10 cellular contexts compared by ENCODE assay signal in the genomic region with DNA sequence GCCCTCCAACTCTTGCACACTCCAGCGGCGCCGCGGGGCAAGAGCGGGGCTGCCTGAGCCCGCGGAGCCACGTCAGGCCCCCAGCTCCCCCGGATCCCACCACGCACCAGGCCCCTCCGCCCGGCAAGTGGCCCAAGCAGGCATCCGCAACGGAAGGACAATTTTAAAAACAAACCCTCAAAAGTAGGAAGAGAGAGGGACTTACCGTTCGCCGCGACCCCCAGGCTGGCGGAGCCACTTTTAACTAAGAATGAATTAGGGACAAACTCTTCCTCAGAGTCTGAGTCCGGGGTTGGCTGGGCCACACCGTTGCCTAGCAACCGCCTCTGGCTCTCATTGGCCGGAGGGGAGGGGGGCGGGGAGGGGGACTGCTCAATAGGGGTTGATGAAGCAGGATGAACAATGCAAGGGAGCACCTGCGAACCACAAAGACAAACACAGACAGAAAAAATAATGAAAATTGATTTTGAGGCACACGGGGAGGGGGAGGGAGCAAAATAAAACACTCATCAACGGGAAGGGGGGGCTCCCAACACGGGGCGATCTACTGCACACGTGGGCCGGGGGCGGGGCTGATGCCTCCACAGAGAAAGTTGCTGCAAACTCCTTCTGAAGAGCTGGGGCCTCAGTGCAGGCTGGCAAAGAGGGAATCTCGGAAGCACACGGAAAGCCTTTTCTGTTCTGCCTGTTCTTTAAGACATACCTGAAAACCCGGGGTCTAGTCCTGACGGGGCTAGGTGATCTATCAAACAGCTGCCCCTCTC.
DNase-seq lines count a peak whose midpoint lies in the region; ATAC-seq and TF ChIP-seq lines count a peak whose summit lies in the region.
"Had no signal": no experiment of that assay in that cellular context is flagged by ENCODE, and none has a peak within 500 bp of the region (broad histone marks: within the 10 kb centered on the region; RNA-seq: fewer than 3 reads in every experiment).

No MANE protein-coding gene starts in this region.

- peak overlapping the region; percentile 31 for H3K18ac ChIP-seq in mesendoderm (ENCODE audit: low read length)

- peak overlapping the region; percentile 10 for H3K56ac ChIP-seq in mesendoderm (ENCODE audit: low read length)

- peak overlapping the region; percentile 32 for H3K4me2 ChIP-seq in mesendoderm (ENCODE audit: low read length)

- H3K9ac ChIP-seq in mesendoderm (ENCODE audit: low read length), result peak overlapping the region; percentile 34

- no peak overlapping the region for H4K5ac ChIP-seq in mesendoderm (ENCODE audit: low read length)

- H3K79me2 ChIP-seq in mesendoderm (ENCODE audit: control insufficient read depth, insufficient read depth, low read length), result no peaks in the 10 kb centered on the region

- no peak overlapping the region for H2AK5ac ChIP-seq in mesendoderm (ENCODE audit: low read length)

- H3K4ac ChIP-seq in mesendoderm (ENCODE audit: low read depth, low read length), result no peak overlapping the region

- no peaks in the 10 kb centered on the region for H3K4me1 Mint-ChIP-seq in effector memory CD8-positive, alpha-beta T cell (ENCODE audit: low read depth in 2 of 2)
- H3K4me1 Mint-ChIP-seq in stimulated activated naive CD8-positive, alpha-beta T cell treated with anti-CD3 and anti-CD28 coated beads, Interleukin-15, amount 100 ng/mL, for 72 hours, result no peaks in the 10 kb centered on the region

- H2BK15ac ChIP-seq in mesendoderm (replicated peaks; ENCODE audit: low read depth), result no peak overlapping the region

- no peak for ATAC-seq in HG03108 (IDR thresholded peaks at IDR 0.05; ENCODE audit: unreplicated experiment)
- no peak for ATAC-seq in effector memory CD8-positive, alpha-beta T cell (replicated peaks)
- ATAC-seq in stimulated activated naive CD8-positive, alpha-beta T cell treated with anti-CD3 and anti-CD28 coated beads, Interleukin-15, amount 100 ng/mL, for 72 hours, result no peak
- ATAC-seq in HG03342 (IDR thresholded peaks at IDR 0.05; ENCODE audit: unreplicated experiment), result no peak

- no peak overlapping the region for H3K23ac ChIP-seq in mesendoderm (ENCODE audit: low read length)

- no peaks in the 10 kb centered on the region for H3K27me3 ChIP-seq in mesendoderm (ENCODE audit: insufficient read depth, low read length, poor library complexity)

- H2BK120ac ChIP-seq in mesendoderm (ENCODE audit: low read depth, low read length), result no peak overlapping the region

- H3K27me3 Mint-ChIP-seq in effector memory CD8-positive, alpha-beta T cell, result peaks cover 9 to 45% of the 10 kb centered on the region in 2 donors
- H3K27me3 Mint-ChIP-seq in stimulated activated naive CD8-positive, alpha-beta T cell treated with anti-CD3 and anti-CD28 coated beads, Interleukin-15, amount 100 ng/mL, for 72 hours, result peaks cover 60% of the 10 kb centered on the region

- no peak overlapping the region for H3K27ac Mint-ChIP-seq in effector memory CD8-positive, alpha-beta T cell
- H3K27ac Mint-ChIP-seq in stimulated activated naive CD8-positive, alpha-beta T cell treated with anti-CD3 and anti-CD28 coated beads, Interleukin-15, amount 100 ng/mL, for 72 hours, result no peak overlapping the region

- H3K4me3 ChIP-seq in cardiac fibroblast (replicated peaks in 1 of 2; ENCODE audit: low read depth in 2 of 2, low read length in 2 of 2) (no peak overlapping the region), mesendoderm (ENCODE audit: low read length) (peak overlapping the region; percentile 2)
- H3K4me3 ChIP-seq: heart left ventricle had no signal

- WGBS in mesendoderm (ENCODE audit: extremely low coverage, insufficient coverage, low lambda C conversion rate), result no CpG with 5 or more reads among the region's 36 CpGs

- no peaks in the 10 kb centered on the region for H3K36me3 ChIP-seq in mesendoderm (ENCODE audit: control insufficient read depth, insufficient read depth, low read length)
- H3K36me3 ChIP-seq: heart left ventricle had no signal

- H4K8ac ChIP-seq in mesendoderm (ENCODE audit: low read depth, low read length), result no peak overlapping the region

- no peak overlapping the region for H3K4me3 Mint-ChIP-seq in effector memory CD8-positive, alpha-beta T cell
- H3K4me3 Mint-ChIP-seq in stimulated activated naive CD8-positive, alpha-beta T cell treated with anti-CD3 and anti-CD28 coated beads, Interleukin-15, amount 100 ng/mL, for 72 hours, result peak overlapping the region in 1 of 2 donors; percentile 34

- H2BK5ac ChIP-seq in mesendoderm (ENCODE audit: low read length), result no peak overlapping the region

- no peak overlapping the region for H3K27ac ChIP-seq in mesendoderm (ENCODE audit: low read depth, low read length)
- H3K27ac ChIP-seq: heart left ventricle had no signal

- H3K4me1 ChIP-seq in mesendoderm (ENCODE audit: control insufficient read depth, low read depth, low read length), result no peaks in the 10 kb centered on the region

- H3K79me1 ChIP-seq in mesendoderm (ENCODE audit: low read length), result no peaks in the 10 kb centered on the region

- DNase-seq in COLO668 (lab: John Stamatoyannopoulos, UW; ENCODE audit: unreplicated experiment) (peak; percentile 92), NCI-H1436 treated with DMSO at 0.1 percent for 48 hours (lab: John Stamatoyannopoulos, UW) (peak; percentile 64), cardiac fibroblast (ENCODE audit: low read depth in 2 of 2) (peak; percentile 16 to 46), mesendoderm (peak; percentile 91)
- no peak for DNase-seq in effector memory CD8-positive, alpha-beta T cell
- DNase-seq in stimulated activated naive CD8-positive, alpha-beta T cell treated with anti-CD3 and anti-CD28 coated beads, Interleukin-15, amount 100 ng/mL, for 72 hours, result no peak
- DNase-seq: activated CD4-positive, alpha-beta T cell treated with anti-CD3 and anti-CD28 coated beads, Interleukin-2, amount 50 U/mL, for 1 hour had no signal

- TF ChIP-seq CTCF in cardiac fibroblast (IDR thresholded peaks at IDR 0.05; ENCODE audit: low read depth, low read length), result no peak

- no peaks in the 10 kb centered on the region for H3K36me3 Mint-ChIP-seq in effector memory CD8-positive, alpha-beta T cell (ENCODE audit: insufficient read depth)

- H3K9me3 Mint-ChIP-seq in effector memory CD8-positive, alpha-beta T cell, result no peaks in the 10 kb centered on the region
- no peaks in the 10 kb centered on the region for H3K9me3 Mint-ChIP-seq in stimulated activated naive CD8-positive, alpha-beta T cell treated with anti-CD3 and anti-CD28 coated beads, Interleukin-15, amount 100 ng/mL, for 72 hours

Comparison
In these comparisons a context has a peak if more than half of its experiments do, and no peak if none do; other contexts are left out.
1. DNase-seq: peak in COLO668 (single experiment), NCI-H1436 treated with DMSO at 0.1 percent for 48 hours (single experiment), cardiac fibroblast (2 of 2) and mesendoderm (single experiment); none in effector memory CD8-positive, alpha-beta T cell (0 of 3) and stimulated activated naive CD8-positive, alpha-beta T cell treated with anti-CD3 and anti-CD28 coated beads, Interleukin-15, amount 100 ng/mL, for 72 hours (0 of 2).